In genomic region chr13:31168166-31168565, GRCh38 we compare ENCODE assay signal across 15 cellular contexts. TPM values are rescaled to one million over a fixed set of nuclear protein-coding genes. Genes with fewer than 3 reads are reported as not detected.
DNase-seq lines count a peak whose midpoint lies in the region; ATAC-seq, FAIRE-seq and TF ChIP-seq lines count a peak whose summit lies in the region.
"Had no signal": no experiment of that assay in that cellular context is flagged by ENCODE, and none has a peak within 500 bp of the region (broad histone marks: within the 10 kb centered on the region; RNA-seq: fewer than 3 reads in every experiment).

No MANE protein-coding gene starts in this region.

- TF ChIP-seq RAD21 in GM12878 (IDR thresholded peaks at IDR 0.05; ENCODE audit: insufficient read depth, low read depth, low read length), result no peak

- DNase-seq in GM12878 (ENCODE audit: low read depth, low spot score) (no peak), colonic mucosa (no peak), HUDEP-2 (lab: John Stamatoyannopoulos, UW; ENCODE audit: unreplicated experiment in 76 of 76) (no peak)
- DNase-seq in CD8-positive, alpha-beta memory T cell, result no peak
- DNase-seq: activated CD8-positive, alpha-beta T cell treated with anti-CD3 and anti-CD28 coated beads for 36 hours; anterior cingulate cortex; C1 segment of cervical spinal cord; NCI-H1436; NCI-H446; stimulated activated CD4-positive, alpha-beta T cell treated with anti-CD3 and anti-CD28 coated beads, Interleukin-15, amount 100 ng/mL, for 24 hours had no signal

- RAD21 ChIA-PET in GM12878 (lab: Charles Lee; ENCODE audit: unreplicated experiment), result no interaction called here

- peaks cover 3 to 7% (median 4%) of the 10 kb centered on the region in 3 donors for H3K4me1 Mint-ChIP-seq in CD8-positive, alpha-beta memory T cell

- no TSS peak for BruUV-seq in GM12878 (replicated peaks; lab: Mats Ljungman, UMichigan)

- H2AFZ ChIP-seq in GM12878 (ENCODE audit: control insufficient read depth, low read depth, low read length), result no peak overlapping the region

- H3K9ac ChIP-seq in GM12878 (ENCODE audit: control insufficient read depth, insufficient read depth, low read length) (no peak overlapping the region), colonic mucosa (ENCODE audit: low read depth in 2 of 2, low read length in 2 of 2) (no peak overlapping the region)

- 13% methylated on average over 2 of the region's 2 CpGs for WGBS in GM12878 (ENCODE audit: insufficient coverage, insufficient replicate concordance, low lambda C conversion rate, missing lambda C conversion rate)

- H3K27me3 ChIP-seq in GM12878 (replicated peaks in 1 of 2; ENCODE audit: control insufficient read depth in 2 of 2, insufficient read depth in 2 of 2, low read length in 1 of 2), result no peaks in the 10 kb centered on the region
- H3K27me3 ChIP-seq in colonic mucosa, result no peaks in the 10 kb centered on the region
- H3K27me3 ChIP-seq in CD8-positive, alpha-beta memory T cell (ENCODE audit: insufficient read depth, low read length, poor library complexity, severe bottlenecking), result peaks cover under 1% of the 10 kb centered on the region

- H3K79me2 ChIP-seq in GM12878 (ENCODE audit: control insufficient read depth, insufficient read depth, low read length), result no peaks in the 10 kb centered on the region

- H3K9me3 ChIP-seq in GM12878 (replicated peaks; ENCODE audit: control insufficient read depth, insufficient read depth, low read length) (no peaks in the 10 kb centered on the region), colonic mucosa (no peaks in the 10 kb centered on the region)
- no peaks in the 10 kb centered on the region for H3K9me3 ChIP-seq in CD8-positive, alpha-beta memory T cell (ENCODE audit: low read length)

- H3K27ac Mint-ChIP-seq in CD8-positive, alpha-beta memory T cell, result no peak overlapping the region
- H3K27ac Mint-ChIP-seq: activated CD8-positive, alpha-beta T cell treated with anti-CD3 and anti-CD28 coated beads for 36 hours; nephron had no signal

- H3K9me3 Mint-ChIP-seq in CD8-positive, alpha-beta memory T cell, result no peaks in the 10 kb centered on the region
- H3K9me3 Mint-ChIP-seq: activated CD8-positive, alpha-beta T cell treated with anti-CD3 and anti-CD28 coated beads for 36 hours; nephron had no signal

- peak; percentile 38 for FAIRE-seq in GM12878 (lab: Jason Lieb, UNC)

- peak overlapping the region; percentile 81 for H3K4me2 ChIP-seq in GM12878 (ENCODE audit: control insufficient read depth, insufficient read depth)

- TF ChIP-seq POLR2A in GM12878 (IDR thresholded peaks at IDR 0.05; ENCODE audit: low read depth, low read length), result no peak

- H3K36me3 ChIP-seq in GM12878 (ENCODE audit: control insufficient read depth in 2 of 2, insufficient read depth in 2 of 2, low read length in 1 of 2), result no peaks in the 10 kb centered on the region
- no peaks in the 10 kb centered on the region for H3K36me3 ChIP-seq in colonic mucosa
- no peaks in the 10 kb centered on the region for H3K36me3 ChIP-seq in CD8-positive, alpha-beta memory T cell (ENCODE audit: insufficient read depth, low read length)

- intact Hi-C loops in GM12878 (cut with micrococcal nuclease; ENCODE audit: unreplicated experiment), result no loop called here
- intact Hi-C loops in colonic mucosa (cut with DNase I), result no loop called here

- in situ Hi-C loops in GM12878 (cut with MboI), result loop anchor here (25.0 kb wide), 1 partner anchor 1369 kb away; the partner anchor contains the start of gene N4BP2L2

- CTCF ChIA-PET in GM12878 (lab: Yijun Ruan, JAX), result interaction anchor here (0.7 to 0.9 kb wide), 2 partner anchors 11 to 24 kb away, joined by 3 read pairs; no protein-coding TSS in a partner anchor
- CTCF ChIA-PET in CD8-positive, alpha-beta memory T cell (lab: Charles Lee), result interaction anchor here (1.3 kb wide), 1 partner anchor 31 kb away, joined by 3 read pairs; the partner anchor contains the start of gene B3GLCT

- H3K4me1 ChIP-seq in GM12878 (ENCODE audit: control insufficient read depth, insufficient read depth, low read length), result peaks cover 15% of the 10 kb centered on the region
- H3K4me1 ChIP-seq in colonic mucosa, result no peaks in the 10 kb centered on the region
- peaks cover 1% of the 10 kb centered on the region for H3K4me1 ChIP-seq in CD8-positive, alpha-beta memory T cell (ENCODE audit: insufficient read depth, low read length)

- TF ChIP-seq CTCF in GM12878 (IDR thresholded peaks at IDR 0.05 in 2 of 3, conservative IDR thresholded peaks at IDR 0.05 in 1 of 3; ENCODE audit: control insufficient read depth in 2 of 3, extremely low read depth in 1 of 3, insufficient read depth in 1 of 3, low read depth in 3 of 3, low read length in 3 of 3), result no peak
- no peak for TF ChIP-seq CTCF in colonic mucosa (IDR thresholded peaks at IDR 0.05)

- TF ChIP-seq EP300 in GM12878 (IDR thresholded peaks at IDR 0.05; ENCODE audit: borderline replicate concordance in 1 of 2, control insufficient read depth in 1 of 2, low read depth in 2 of 2, low read length in 2 of 2), result 0 out of 4 replicates have a peak, but pooled peaks of 1 of the 2 experiments have one; percentile 27

- no peaks in the 10 kb centered on the region for H4K20me1 ChIP-seq in GM12878 (ENCODE audit: control insufficient read depth, insufficient read depth)

- POLR2A ChIA-PET in GM12878 (lab: Charles Lee), result no interaction called here
- POLR2A ChIA-PET in CD8-positive, alpha-beta memory T cell (lab: Charles Lee), result no interaction called here

- SMC1A ChIA-PET in GM12878 (lab: Charles Lee; ENCODE audit: uncharacterized antibody, unreplicated experiment), result interaction anchor here (0.6 to 2.4 kb wide), 4 partner anchors 12 to 726 kb away, joined by 3 to 6 read pairs (median 4); no protein-coding TSS in a partner anchor

- peak; percentile 53 for ATAC-seq in GM18907 (IDR thresholded peaks at IDR 0.05; ENCODE audit: unreplicated experiment)
- peak; percentile 53 for ATAC-seq in GM21576 (IDR thresholded peaks at IDR 0.05; ENCODE audit: unreplicated experiment)
- ATAC-seq in HG02981 (IDR thresholded peaks at IDR 0.05; ENCODE audit: unreplicated experiment), result peak; percentile 44
- ATAC-seq in GM12878, result peak; percentile 76

- peaks cover 3 to 16% of the 10 kb centered on the region in 2 donors for H3K27me3 Mint-ChIP-seq in CD8-positive, alpha-beta memory T cell
- H3K27me3 Mint-ChIP-seq: activated CD8-positive, alpha-beta T cell treated with anti-CD3 and anti-CD28 coated beads for 36 hours had no signal

- no peak overlapping the region for H3K27ac ChIP-seq in GM12878 (ENCODE audit: control insufficient read depth, insufficient read depth)
- no peak overlapping the region for H3K27ac ChIP-seq in colonic mucosa
- H3K27ac ChIP-seq in CD8-positive, alpha-beta memory T cell (ENCODE audit: low read depth, low read length), result no peak overlapping the region

- no peak overlapping the region for H3K4me3 Mint-ChIP-seq in CD8-positive, alpha-beta memory T cell
- H3K4me3 Mint-ChIP-seq: activated CD8-positive, alpha-beta T cell treated with anti-CD3 and anti-CD28 coated beads for 36 hours; nephron had no signal

- H3K4me3 ChIP-seq in GM12878 (peak overlapping the region; percentile 8; the same call in 1 of the 2 replicates), colonic mucosa (no peak overlapping the region)
- no peak overlapping the region for H3K4me3 ChIP-seq in CD8-positive, alpha-beta memory T cell (ENCODE audit: low read length)
- H3K4me3 ChIP-seq: lung had no signal

- H3K36me3 Mint-ChIP-seq in CD8-positive, alpha-beta memory T cell, result peaks cover 0 to 4% (median 0%) of the 10 kb centered on the region in 3 donors

RNA-seq across cellular contexts. Expression of gene HSPH1, which starts 6.5 kb away (rescaled TPM):
- 63.5 and 63.9 TPM in 2 replicates for total RNA-seq in GM12878 (2013; cell fraction: nucleolus; rRNA removed)
- total RNA-seq in GM12878 (2014; rRNA removed) (49.7 and 53.9 TPM in 2 replicates), GM12878 (2014; rRNA removed; fragmentation: Illumina TruSeq; extraction: Trizol) (90.5 and 99.9 TPM in 2 replicates), GM12878 (2021) (103 and 106 TPM in 2 replicates), colonic mucosa (100 to 1,000 TPM in 1 of 2 donors, 10 to 100 TPM in 1; 57.3 to 162 TPM)
- 19.0 TPM for polyA plus RNA-seq in GM12878 (2011; ENCODE audit: low read depth)
- polyA plus RNA-seq in GM12878 (2011; rRNA removed) (77.5 and 108 TPM in 2 replicates), GM12878 (2014; fragmentation: Illumina TruSeq; extraction: Trizol) (85.3 and 99.5 TPM in 2 replicates), GM12878 (2014; fragmentation: Nextera tagmentation; extraction: Ambion mirVana) (100 to 1,000 TPM in 1 of 2 experiments, 10 to 100 TPM in 1; 40.2 to 109 TPM), GM12878 (2014; rRNA removed) (44.9 and 48.2 TPM in 2 replicates), GM12878 (2016; fragmentation: Nextera tagmentation; extraction: Ambion mirVana) (100 to 1,000 TPM; 155 to 159 TPM)
- 23.6 and 24.2 TPM in 2 replicates for polyA plus RNA-seq in GM12878 (2011; cell fraction: cytosol; rRNA removed)
- 45.5 and 69.4 TPM in 2 replicates for polyA plus RNA-seq in GM12878 (2011; cell fraction: nucleus; rRNA removed)
- polyA plus RNA-seq in GM12878 (2012), result 38.8 and 41.8 TPM in 2 replicates
- 18.9 and 36.9 TPM in 2 replicates for polyA minus RNA-seq in GM12878 (2011; rRNA and poly(A)+ RNA removed)
- 23.1 and 28.4 TPM in 2 replicates for polyA minus RNA-seq in GM12878 (2011; cell fraction: cytosol; rRNA and poly(A)+ RNA removed)
- polyA minus RNA-seq in GM12878 (2011; cell fraction: nucleus; rRNA and poly(A)+ RNA removed), result 32.0 and 57.2 TPM in 2 replicates
- 100 to 1,000 TPM; 316 to 329 TPM for total RNA-seq in CD8-positive, alpha-beta memory T cell
- 50.5 TPM for polyA plus RNA-seq in CD8-positive, alpha-beta memory T cell

RNA-seq across cellular contexts. Expression of gene B3GLCT, which starts 31.6 kb away (rescaled TPM):
- 0.19 and 0.27 TPM in 2 replicates for total RNA-seq in GM12878 (2013; cell fraction: nucleolus; rRNA removed)
- total RNA-seq in GM12878 (2014; rRNA removed) (0.22 and 0.23 TPM in 2 replicates), GM12878 (2014; rRNA removed; fragmentation: Illumina TruSeq; extraction: Trizol) (0.28 and 0.31 TPM in 2 replicates), GM12878 (2021) (0.27 and 0.28 TPM in 2 replicates), colonic mucosa (1 to 10 TPM; 2.8 to 3.1 TPM)
- 0.18 TPM for polyA plus RNA-seq in GM12878 (2011; ENCODE audit: low read depth)
- polyA plus RNA-seq in GM12878 (2011; rRNA removed) (0.34 and 0.35 TPM in 2 replicates), GM12878 (2014; fragmentation: Illumina TruSeq; extraction: Trizol) (0.14 and 0.22 TPM in 2 replicates), GM12878 (2014; fragmentation: Nextera tagmentation; extraction: Ambion mirVana) (under 1 TPM; 0.07 to 0.10 TPM), GM12878 (2014; rRNA removed) (0.18 TPM in 2 replicates), GM12878 (2016; fragmentation: Nextera tagmentation; extraction: Ambion mirVana) (under 1 TPM; 0.66 to 0.89 TPM)
- polyA plus RNA-seq in GM12878 (2011; cell fraction: cytosol; rRNA removed), result 0.18 TPM in 2 replicates
- polyA plus RNA-seq in GM12878 (2011; cell fraction: nucleus; rRNA removed), result 0.15 and 0.16 TPM in 2 replicates
- 0.23 and 0.25 TPM in 2 replicates for polyA plus RNA-seq in GM12878 (2012)
- 0.57 and 0.59 TPM in 2 replicates for polyA minus RNA-seq in GM12878 (2011; rRNA and poly(A)+ RNA removed)
- 0.31 TPM in 1 of 2 replicates, not detected in the other for polyA minus RNA-seq in GM12878 (2011; cell fraction: cytosol; rRNA and poly(A)+ RNA removed)
- polyA minus RNA-seq in GM12878 (2011; cell fraction: nucleus; rRNA and poly(A)+ RNA removed), result 0.12 and 0.67 TPM in 2 replicates
- 1 to 10 TPM; 5.2 to 5.6 TPM for total RNA-seq in CD8-positive, alpha-beta memory T cell
- polyA plus RNA-seq in CD8-positive, alpha-beta memory T cell, result 10.4 TPM
